Comparison of ENCODE assay signal across 9 cellular contexts in the genomic region with DNA sequence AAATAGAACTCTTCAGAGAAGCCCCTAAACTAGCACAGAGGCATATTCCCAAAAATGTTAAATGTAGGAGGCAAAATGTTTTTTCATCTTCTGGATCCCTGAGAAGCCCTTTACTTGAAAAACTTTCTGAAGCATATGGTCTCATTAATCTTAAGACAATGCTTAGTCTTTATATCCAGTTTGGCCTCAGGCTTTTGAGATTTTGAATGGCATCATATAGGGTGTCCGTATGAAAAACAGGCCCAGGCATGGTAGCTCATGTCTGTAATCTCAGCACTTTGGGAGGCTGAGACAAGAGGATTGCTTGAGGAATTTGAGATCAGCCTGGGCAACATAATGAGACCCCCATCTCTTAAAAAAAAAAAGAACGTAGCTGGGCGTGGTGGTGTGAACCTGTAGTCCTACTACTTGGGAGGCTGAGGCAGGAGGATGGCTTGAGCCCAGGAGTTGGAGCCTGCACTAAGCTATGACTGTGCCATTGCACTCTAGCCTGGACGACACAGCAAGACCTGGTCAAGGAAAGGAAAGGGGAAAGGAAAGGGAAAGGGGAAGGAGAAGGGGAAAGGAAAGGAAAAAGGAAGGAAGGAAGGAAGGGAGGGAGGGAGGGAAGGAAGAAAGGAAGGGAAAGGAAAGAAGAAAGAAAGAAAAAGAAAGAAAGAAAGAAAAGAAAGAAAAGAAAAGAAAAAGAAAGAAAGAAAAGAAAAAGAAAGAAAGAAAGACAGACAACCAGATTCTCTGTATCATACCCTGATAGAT.
DNase-seq lines count a peak whose midpoint lies in the region; ATAC-seq, FAIRE-seq and TF ChIP-seq lines count a peak whose summit lies in the region.
"Had no signal": no experiment of that assay in that cellular context is flagged by ENCODE, and none has a peak within 500 bp of the region (broad histone marks: within the 10 kb centered on the region; RNA-seq: fewer than 3 reads in every experiment).

No MANE protein-coding gene starts in this region.

- peak overlapping the region; percentile 7 for H3K4me3 Mint-ChIP-seq in activated CD4-positive, alpha-beta T cell treated with anti-CD3 and anti-CD28 coated beads, Interleukin-2, amount 10 ng/mL, durations not matched to agents 24 days and 14 days

- peaks cover 42% of the 10 kb centered on the region for H3K4me1 Mint-ChIP-seq in activated CD4-positive, alpha-beta T cell treated with anti-CD3 and anti-CD28 coated beads, Interleukin-2, amount 10 ng/mL, durations not matched to agents 24 days and 14 days

- H3K36me3 Mint-ChIP-seq in activated CD4-positive, alpha-beta T cell treated with anti-CD3 and anti-CD28 coated beads, Interleukin-2, amount 10 ng/mL, durations not matched to agents 24 days and 14 days (ENCODE audit: low read depth): peaks cover 52% of the 10 kb centered on the region

- intact Hi-C loops in activated CD4-positive, alpha-beta T cell treated with anti-CD3 and anti-CD28 coated beads, Interleukin-2, amount 10 ng/mL, durations not matched to agents 24 days and 14 days (cut with micrococcal nuclease): no loop called here
- intact Hi-C loops in adrenal gland (cut with DNase I) (no loop called here), kidney (cut with DNase I) (no loop called here)

- H3K9me3 Mint-ChIP-seq in activated CD4-positive, alpha-beta T cell treated with anti-CD3 and anti-CD28 coated beads, Interleukin-2, amount 10 ng/mL, durations not matched to agents 24 days and 14 days: no peaks in the 10 kb centered on the region

- no peak for FAIRE-seq in kidney (lab: Jason Lieb, UNC)

- TF ChIP-seq POLR2A in adrenal gland (IDR thresholded peaks at IDR 0.05): no peak

- peak overlapping the region; percentile 86 for H3K27ac Mint-ChIP-seq in activated CD4-positive, alpha-beta T cell treated with anti-CD3 and anti-CD28 coated beads, Interleukin-2, amount 10 ng/mL, durations not matched to agents 24 days and 14 days

- H3K9ac ChIP-seq in kidney (ENCODE audit: low read length in 2 of 2): no peak overlapping the region
- H3K9ac ChIP-seq in subcutaneous abdominal adipose tissue (ENCODE audit: low read length in 5 of 5): no peak overlapping the region

- H3K27me3 ChIP-seq in adrenal gland: no peaks in the 10 kb centered on the region
- H3K27me3 ChIP-seq in subcutaneous abdominal adipose tissue (ENCODE audit: control insufficient read depth in 5 of 5, insufficient read depth in 4 of 5, low read length in 5 of 5): no peaks in the 10 kb centered on the region

- no peak overlapping the region for H3K4me3 ChIP-seq in adrenal gland
- peak overlapping the region; percentile 56 to 80 for H3K4me3 ChIP-seq in kidney (ENCODE audit: low read length in 2 of 2)
- peak overlapping the region in 2 of 5 donors; percentile 61 to 65 for H3K4me3 ChIP-seq in subcutaneous abdominal adipose tissue (ENCODE audit: low read depth in 1 of 5, low read length in 5 of 5)

- no peaks in the 10 kb centered on the region for H3K9me3 ChIP-seq in adrenal gland (replicated peaks in 1 of 3)
- no peaks in the 10 kb centered on the region for H3K9me3 ChIP-seq in kidney (ENCODE audit: control insufficient read depth in 1 of 2, low read length in 2 of 2)
- H3K9me3 ChIP-seq in subcutaneous abdominal adipose tissue (ENCODE audit: control insufficient read depth in 5 of 5, low read length in 5 of 5): no peaks in the 10 kb centered on the region

- H3K27me3 Mint-ChIP-seq in activated CD4-positive, alpha-beta T cell treated with anti-CD3 and anti-CD28 coated beads, Interleukin-2, amount 10 ng/mL, durations not matched to agents 24 days and 14 days: no peaks in the 10 kb centered on the region

- ATAC-seq in HG03159 (IDR thresholded peaks at IDR 0.05; ENCODE audit: unreplicated experiment): no peak
- no peak for ATAC-seq in GM21360 (IDR thresholded peaks at IDR 0.05; ENCODE audit: unreplicated experiment)

- no peak for TF ChIP-seq CTCF in adrenal gland (IDR thresholded peaks at IDR 0.05)
- no peak for TF ChIP-seq CTCF in kidney (IDR thresholded peaks at IDR 0.05; ENCODE audit: borderline replicate concordance, extremely low read depth, insufficient read depth)

- H3K27ac ChIP-seq in adrenal gland: peak overlapping the region; percentile 85 to 92 (median 88)
- peak overlapping the region; percentile 69 to 81 for H3K27ac ChIP-seq in kidney (ENCODE audit: low read depth in 2 of 2, low read length in 2 of 2)
- peak overlapping the region; percentile 80 for H3K27ac ChIP-seq in subcutaneous abdominal adipose tissue (ENCODE audit: low read depth, low read length)

- no peak for DNase-seq in activated CD4-positive, alpha-beta T cell treated with anti-CD3 and anti-CD28 coated beads, Interleukin-2, amount 10 ng/mL, durations not matched to agents 24 days and 14 days
- DNase-seq in activated CD4-positive, alpha-beta T cell treated with anti-CD3 and anti-CD28 coated beads for 48 hours: no peak
- no peak for DNase-seq in adrenal gland
- DNase-seq in kidney: no peak
- no peak for DNase-seq in UCSD-AML1 (lab: John Stamatoyannopoulos, UW; ENCODE audit: unreplicated experiment)
- DNase-seq: GF-D8 had no signal

- peaks cover 20 to 45% of the 10 kb centered on the region in 2 donors for H3K4me1 ChIP-seq in adrenal gland (replicated peaks in 1 of 2)
- peaks cover 14 to 15% of the 10 kb centered on the region in 2 donors for H3K4me1 ChIP-seq in kidney (ENCODE audit: control insufficient read depth in 1 of 2, insufficient read depth in 1 of 2, low read depth in 1 of 2, low read length in 2 of 2)
- H3K4me1 ChIP-seq in subcutaneous abdominal adipose tissue (ENCODE audit: control insufficient read depth in 5 of 5, insufficient read depth in 5 of 5, low read length in 5 of 5): peaks cover 0 to 12% (median 9%) of the 10 kb centered on the region in 5 donors

- WGBS in adrenal gland, 4 donors: 88 to 94% (median 92%) methylated on average over 4 of the region's 4 CpGs

- no peaks in the 10 kb centered on the region for H3K36me3 ChIP-seq in adrenal gland (replicated peaks in 1 of 2)
- H3K36me3 ChIP-seq in kidney (ENCODE audit: control insufficient read depth in 1 of 2, insufficient read depth in 2 of 2, low read length in 2 of 2): no peaks in the 10 kb centered on the region
- H3K36me3 ChIP-seq in subcutaneous abdominal adipose tissue (ENCODE audit: control insufficient read depth in 5 of 5, insufficient read depth in 5 of 5, low read length in 5 of 5): peaks cover 0 to 3% (median 2%) of the 10 kb centered on the region in 5 donors

Comparison
In these comparisons a context has a peak if more than half of its experiments do, and no peak if none do; other contexts are left out.
1. H3K4me3 ChIP-seq: peak in kidney (2 of 2); none in adrenal gland (0 of 4).
2. Peak in every context shown above with its lines, with median percentiles within 50 percentile points of each other: H3K27ac ChIP-seq.